In the genomic region with DNA sequence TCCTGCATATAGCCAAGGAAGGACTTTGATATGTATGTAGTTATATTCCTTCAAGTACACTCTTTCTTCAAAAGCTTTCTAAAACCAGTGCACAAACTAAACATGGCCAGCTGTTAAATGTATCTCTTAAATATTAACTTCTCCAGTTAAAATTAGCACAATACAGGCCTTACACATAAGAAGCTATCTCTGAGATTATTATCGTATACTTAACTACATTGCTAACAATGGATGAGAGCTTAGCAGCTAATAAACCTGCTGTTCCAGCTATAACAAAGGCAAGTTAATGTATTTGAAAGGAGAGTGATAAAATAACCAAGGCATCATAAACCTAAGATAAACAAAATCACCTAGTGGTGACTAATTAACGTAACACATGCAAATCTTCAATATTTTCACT, we compare ENCODE assay signal across 17 cellular contexts.
DNase-seq lines count a peak whose midpoint lies in the region; TF ChIP-seq lines count a peak whose summit lies in the region.
"Had no signal": no experiment of that assay in that cellular context is flagged by ENCODE, and none has a peak within 500 bp of the region (broad histone marks: within the 10 kb centered on the region; RNA-seq: fewer than 3 reads in every experiment).

No MANE protein-coding gene starts in this region.

- DNase-seq in DMS153 (lab: John Stamatoyannopoulos, UW) = peak; percentile 76
- DNase-seq in NCI-H1105 treated with DMSO at 0.1 percent for 48 hours (lab: John Stamatoyannopoulos, UW) = peak; percentile 81
- DNase-seq in NCI-H774 (lab: John Stamatoyannopoulos, UW) = peak; percentile 14
- DNase-seq in mesothelial cell of epicardium (ENCODE audit: low spot score in 2 of 2, unreplicated experiment in 2 of 2) = no peak
- DNase-seq in NCI-H526 (lab: John Stamatoyannopoulos, UW) = no peak
- no peak for DNase-seq in mesenteric fat pad (ENCODE audit: low spot score)
- no peak for DNase-seq in activated CD4-positive, alpha-beta T cell treated with anti-CD3 and anti-CD28 coated beads, Interleukin-2, amount 50 U/mL, for 4 hours
- DNase-seq in UCSD-AML1 (lab: John Stamatoyannopoulos, UW; ENCODE audit: unreplicated experiment) = no peak
- DNase-seq: ACHN; CD8-positive, alpha-beta T cell; DMS 273 treated with DMSO at 0.1 percent for 48 hours; GOT3; KBM-7; NCI-H345; SIG-M5; T-helper 17 cell had no signal

- peaks cover 2% of the 10 kb centered on the region for H3K27me3 Mint-ChIP-seq in mesothelial cell of epicardium (ENCODE audit: low read depth)
- H3K27me3 Mint-ChIP-seq: B cell, T-helper 17 cell had no signal

- H3K4me1 Mint-ChIP-seq in mesothelial cell of epicardium = no peaks in the 10 kb centered on the region
- H3K4me1 Mint-ChIP-seq: B cell, T-helper 17 cell had no signal

- TF ChIP-seq CTCF in mesothelial cell of epicardium (IDR thresholded peaks at IDR 0.05; ENCODE audit: unreplicated experiment) = peak; percentile 10

- no peak overlapping the region for H3K4me3 Mint-ChIP-seq in mesothelial cell of epicardium
- H3K4me3 Mint-ChIP-seq: B cell; CD8-positive, alpha-beta T cell; T-helper 17 cell had no signal

- no peak overlapping the region for H3K27ac Mint-ChIP-seq in mesothelial cell of epicardium
- H3K27ac Mint-ChIP-seq: B cell; CD8-positive, alpha-beta T cell; T-helper 17 cell had no signal

- H3K36me3 Mint-ChIP-seq in mesothelial cell of epicardium = no peaks in the 10 kb centered on the region
- H3K36me3 Mint-ChIP-seq: CD8-positive, alpha-beta T cell had no signal

- H3K9me3 Mint-ChIP-seq in mesothelial cell of epicardium = no peaks in the 10 kb centered on the region

Comparison
In these comparisons a context has a peak if more than half of its experiments do, and no peak if none do; other contexts are left out.
1. DNase-seq: peak in DMS153 (single experiment), NCI-H1105 treated with DMSO at 0.1 percent for 48 hours (single experiment) and NCI-H774 (single experiment); none in mesothelial cell of epicardium (0 of 2), NCI-H526 (0 of 2), mesenteric fat pad (single experiment), activated CD4-positive, alpha-beta T cell treated with anti-CD3 and anti-CD28 coated beads, Interleukin-2, amount 50 U/mL, for 4 hours (0 of 2) and UCSD-AML1 (single experiment).